13 cellular contexts compared by ENCODE assay signal in the genomic region with DNA sequence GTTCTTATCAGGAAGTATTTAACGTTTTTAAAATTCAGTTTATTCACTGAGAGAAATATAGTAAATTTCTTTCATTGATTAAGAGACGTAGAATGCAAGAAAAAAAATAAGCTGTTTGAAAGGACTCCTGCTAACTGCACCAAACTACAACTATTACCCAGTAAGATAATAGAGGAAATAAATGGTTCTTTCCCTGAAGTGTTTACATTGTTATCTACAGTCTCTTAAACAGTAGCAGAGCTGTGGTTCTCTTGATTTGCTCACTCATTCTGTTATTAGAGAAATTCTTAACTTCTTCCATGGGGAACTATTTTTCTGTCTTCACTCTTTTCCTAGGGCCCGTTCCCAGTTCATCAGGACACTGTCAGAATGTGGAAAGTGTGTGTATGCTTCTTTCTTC.
DNase-seq lines count a peak whose midpoint lies in the region; ATAC-seq and TF ChIP-seq lines count a peak whose summit lies in the region.
"Had no signal": no experiment of that assay in that cellular context is flagged by ENCODE, and none has a peak within 500 bp of the region (broad histone marks: within the 10 kb centered on the region; RNA-seq: fewer than 3 reads in every experiment).

No MANE protein-coding gene starts in this region.

- no peak overlapping the region for H3K4ac ChIP-seq in trophoblast cell (ENCODE audit: low read depth, low read length)

- intact Hi-C loops in A673 (cut with micrococcal nuclease; ENCODE audit: unreplicated experiment), result no loop called here

- H3K4me1 ChIP-seq in trophoblast cell (ENCODE audit: control insufficient read depth in 1 of 2, insufficient read depth in 2 of 2, low read length in 2 of 2) (no peaks in the 10 kb centered on the region), A673 (ENCODE audit: insufficient read depth, low read length, poor library complexity, severe bottlenecking) (no peaks in the 10 kb centered on the region)
- H3K4me1 ChIP-seq: BLaER1, HAP-1 had no signal

- H2AK5ac ChIP-seq in trophoblast cell (ENCODE audit: low read length), result no peak overlapping the region

- no peak overlapping the region for H4K91ac ChIP-seq in trophoblast cell (ENCODE audit: low read depth, low read length)

- no CpG with 5 or more reads among the region's 3 CpGs for WGBS in trophoblast cell (ENCODE audit: extremely low coverage, insufficient coverage, insufficient read length)

- H3K14ac ChIP-seq in trophoblast cell (ENCODE audit: low read length), result no peak overlapping the region

- H3K18ac ChIP-seq in trophoblast cell (ENCODE audit: low read length), result no peak overlapping the region

- ATAC-seq in GM19328 (IDR thresholded peaks at IDR 0.05; ENCODE audit: unreplicated experiment), result no peak

- no peak overlapping the region for H2BK5ac ChIP-seq in trophoblast cell (ENCODE audit: low read depth, low read length, poor library complexity)

- H3K9me3 ChIP-seq in trophoblast cell (ENCODE audit: insufficient read depth, low read depth, low read length), result no peaks in the 10 kb centered on the region
- H3K9me3 ChIP-seq in A673 (ENCODE audit: low read depth, low read length, poor library complexity, severe bottlenecking), result no peaks in the 10 kb centered on the region
- H3K9me3 ChIP-seq: BLaER1, HAP-1 had no signal

- CTCF ChIA-PET in A673 (lab: Charles Lee), result no interaction called here

- TF ChIP-seq CTCF in fibroblast of villous mesenchyme (IDR thresholded peaks at IDR 0.05; ENCODE audit: insufficient read depth, low read depth, low read length) (no peak), A673 (conservative IDR thresholded peaks at IDR 0.05; ENCODE audit: low read depth, low read length) (no peak)

- H2BK120ac ChIP-seq in trophoblast cell (ENCODE audit: insufficient read depth, low read length, poor library complexity), result no peak overlapping the region

- H4K8ac ChIP-seq in trophoblast cell (ENCODE audit: low read depth, low read length), result no peak overlapping the region

- H3K36me3 ChIP-seq in trophoblast cell (ENCODE audit: control insufficient read depth in 1 of 2, insufficient read depth in 2 of 2, low read length in 2 of 2) (no peaks in the 10 kb centered on the region), A673 (ENCODE audit: insufficient read depth, low read length, poor library complexity, severe bottlenecking) (no peaks in the 10 kb centered on the region)
- H3K36me3 ChIP-seq: BLaER1, HAP-1 had no signal

- POLR2A ChIA-PET in A673 (lab: Charles Lee; ENCODE audit: low non-redundant PET), result no interaction called here

- H3K4me2 ChIP-seq in trophoblast cell (ENCODE audit: low read length), result no peak overlapping the region
- H3K4me2 ChIP-seq: BLaER1 had no signal

- no peak overlapping the region for H2AFZ ChIP-seq in trophoblast cell (ENCODE audit: insufficient read depth, low read length, poor library complexity)

- no peaks in the 10 kb centered on the region for H3K79me1 ChIP-seq in trophoblast cell (ENCODE audit: low read length)

- no TSS peak for BruUV-seq in A673 (replicated peaks; lab: Mats Ljungman, UMichigan)

- H3K23ac ChIP-seq in trophoblast cell (ENCODE audit: low read length), result peak overlapping the region; percentile 86

- no peak overlapping the region for H3K9ac ChIP-seq in trophoblast cell (ENCODE audit: low read length)
- H3K9ac ChIP-seq: BLaER1 had no signal

- no peak overlapping the region for H3K4me3 ChIP-seq in fibroblast of villous mesenchyme (ENCODE audit: low read depth, low read length)
- H3K4me3 ChIP-seq in trophoblast cell (ENCODE audit: low read depth, low read length), result no peak overlapping the region
- no peak overlapping the region for H3K4me3 ChIP-seq in A673 (ENCODE audit: low read depth, low read length, poor library complexity, severe bottlenecking)
- H3K4me3 ChIP-seq: BLaER1, HAP-1 had no signal

- peak; percentile 49 for DNase-seq in NCI-H510A treated with DMSO at 0.1 percent for 48 hours (lab: John Stamatoyannopoulos, UW)
- DNase-seq in NCI-H510A (lab: John Stamatoyannopoulos, UW), result no peak
- DNase-seq in NCI-H146 treated with DMSO at 0.1 percent for 48 hours (lab: John Stamatoyannopoulos, UW; ENCODE audit: unreplicated experiment), result peak; percentile 56
- DNase-seq in fibroblast of villous mesenchyme (ENCODE audit: low read depth), result peak; percentile 37
- no peak for DNase-seq in trophoblast cell
- DNase-seq in HPDE6-E6E7 (ENCODE audit: extremely low spot score), result no peak
- no peak for DNase-seq in A673 (ENCODE audit: low spot score)
- DNase-seq: MV-4-11, NCI-H1930, T-helper 9 cell had no signal

- H3K27ac ChIP-seq in trophoblast cell (ENCODE audit: low read depth, low read length), result no peak overlapping the region
- no peak overlapping the region for H3K27ac ChIP-seq in A673 (ENCODE audit: low read depth, low read length, poor library complexity, severe bottlenecking)
- H3K27ac ChIP-seq: BLaER1 had no signal

- H2BK12ac ChIP-seq in trophoblast cell (ENCODE audit: low read length), result no peak overlapping the region

- no peak overlapping the region for H4K12ac ChIP-seq in trophoblast cell (ENCODE audit: low read depth, low read length)

- H3K79me2 ChIP-seq in trophoblast cell (ENCODE audit: control insufficient read depth, insufficient read depth, low read length, poor library complexity), result no peaks in the 10 kb centered on the region

- H3K27me3 ChIP-seq in trophoblast cell (ENCODE audit: insufficient read depth, low read length), result no peaks in the 10 kb centered on the region
- no peaks in the 10 kb centered on the region for H3K27me3 ChIP-seq in A673 (replicated peaks; ENCODE audit: insufficient read depth, low read depth, low read length, poor library complexity)
- H3K27me3 ChIP-seq: BLaER1 had no signal

Comparison
In these comparisons a context has a peak if more than half of its experiments do, and no peak if none do; other contexts are left out.
1. DNase-seq: peak in NCI-H510A treated with DMSO at 0.1 percent for 48 hours (single experiment), NCI-H146 treated with DMSO at 0.1 percent for 48 hours (single experiment) and fibroblast of villous mesenchyme (single experiment); none in NCI-H510A (single experiment), trophoblast cell (0 of 2), HPDE6-E6E7 (single experiment) and A673 (single experiment).